22 cellular contexts compared by ENCODE assay signal in genomic region chr11:1271406-1271805, GRCh38. TPM values are rescaled to one million over a fixed set of nuclear protein-coding genes. Genes with fewer than 3 reads are reported as not detected.
DNase-seq lines count a peak whose midpoint lies in the region; ATAC-seq and TF ChIP-seq lines count a peak whose summit lies in the region.
"Had no signal": no experiment of that assay in that cellular context is flagged by ENCODE, and none has a peak within 500 bp of the region (broad histone marks: within the 10 kb centered on the region; RNA-seq: fewer than 3 reads in every experiment).

No MANE protein-coding gene starts in this region.

- H3K4me3 Mint-ChIP-seq in GM23338 (no peak overlapping the region), osteocyte (ENCODE audit: unreplicated experiment) (no peak overlapping the region)
- H3K4me3 Mint-ChIP-seq: CD4-positive, alpha-beta memory T cell; H9 had no signal

- H3K36me3 ChIP-seq in GM23338 (ENCODE audit: insufficient read depth) = no peaks in the 10 kb centered on the region
- peaks cover 0 to 21% (median 0%) of the 10 kb centered on the region in 3 donors for H3K36me3 ChIP-seq in Peyer's patch
- H3K36me3 ChIP-seq: SJCRH30 had no signal

- no peak for TF ChIP-seq RAD21 in Ishikawa (IDR thresholded peaks at IDR 0.05; ENCODE audit: low read depth)

- H3K27ac Mint-ChIP-seq in GM23338 (peak overlapping the region; percentile 52; the same call in 1 of the 2 replicates), osteocyte (ENCODE audit: unreplicated experiment) (peak overlapping the region; percentile 79)
- H3K27ac Mint-ChIP-seq: CD4-positive, alpha-beta memory T cell; H9 had no signal

- H3K4me1 Mint-ChIP-seq in GM23338 (no peaks in the 10 kb centered on the region; the same call in 2 of the 3 replicates), osteocyte (ENCODE audit: unreplicated experiment) (peaks cover 10% of the 10 kb centered on the region)

- H3K4me1 ChIP-seq in GM23338 (ENCODE audit: insufficient read depth) = no peaks in the 10 kb centered on the region
- H3K4me1 ChIP-seq in Peyer's patch = no peaks in the 10 kb centered on the region
- H3K4me1 ChIP-seq: Caco-2, SJCRH30 had no signal

- H2AFZ ChIP-seq in GM23338 = no peak overlapping the region

- H3K27me3 ChIP-seq in GM23338 (ENCODE audit: insufficient read depth) (no peaks in the 10 kb centered on the region), dorsolateral prefrontal cortex (no peaks in the 10 kb centered on the region), Peyer's patch (no peaks in the 10 kb centered on the region)
- H3K27me3 ChIP-seq: BLaER1 treated with 17β-estradiol and CSF1 and Interleukin-3, amounts not matched to agents 10 nM and 100 nM; SJCRH30 had no signal

- H3K9me3 Mint-ChIP-seq in GM23338 (peaks cover 11% of the 10 kb centered on the region; the same call in 2 of the 3 replicates), osteocyte (ENCODE audit: unreplicated experiment) (no peaks in the 10 kb centered on the region)

- ATAC-seq in GM23338 (no peak; the same call in 2 of the 3 replicates), GM21423 (IDR thresholded peaks at IDR 0.05; ENCODE audit: unreplicated experiment) (no peak), SK-N-SH treated with all-trans-retinoic acid at 6 μM for 48 hours (no peak)

- intact Hi-C loops in dorsolateral prefrontal cortex (cut with DNase I) = no loop called here

- H3K27ac ChIP-seq in GM23338 (ENCODE audit: low read depth) (no peak overlapping the region), dorsolateral prefrontal cortex (peak overlapping the region in 56 of 59 donors; percentile 6 to 87 (median 68)), Peyer's patch (no peak overlapping the region)
- H3K27ac ChIP-seq: BLaER1 treated with 17β-estradiol and CSF1 and Interleukin-3, amounts not matched to agents 10 nM and 100 nM; SJCRH30 had no signal

- H3K4me3 ChIP-seq in GM23338 = no peak overlapping the region
- H3K4me3 ChIP-seq in dorsolateral prefrontal cortex = peak overlapping the region in 1 of 59 donors; percentile 6
- no peak overlapping the region for H3K4me3 ChIP-seq in Peyer's patch
- H3K4me3 ChIP-seq: BLaER1 treated with 17β-estradiol and CSF1 and Interleukin-3, amounts not matched to agents 10 nM and 100 nM; SJCRH30 had no signal

- no peak for TF ChIP-seq POLR2A in Peyer's patch (IDR thresholded peaks at IDR 0.05)

- no peaks in the 10 kb centered on the region for H3K79me2 ChIP-seq in GM23338 (replicated peaks; ENCODE audit: insufficient read depth)

- TF ChIP-seq CTCF in GM23338 (conservative IDR thresholded peaks at IDR 0.05; ENCODE audit: low read depth in 2 of 2) = no peak
- no peak for TF ChIP-seq CTCF in dorsolateral prefrontal cortex (IDR thresholded peaks at IDR 0.05 in 54 of 56, conservative IDR thresholded peaks at IDR 0.05 in 2 of 56; ENCODE audit: low read depth in 1 of 56, partially characterized antibody in 56 of 56)
- TF ChIP-seq CTCF in osteocyte (IDR thresholded peaks at IDR 0.05) = no peak
- no peak for TF ChIP-seq CTCF in Peyer's patch (IDR thresholded peaks at IDR 0.05)

- no peaks in the 10 kb centered on the region for H3K9me3 ChIP-seq in Peyer's patch
- H3K9me3 ChIP-seq: Caco-2, SJCRH30 had no signal

- DNase-seq in GM23338 (ENCODE audit: low spot score) = no peak
- no peak for DNase-seq in dorsolateral prefrontal cortex
- DNase-seq in osteocyte (ENCODE audit: extremely low spot score, unreplicated experiment) = no peak
- no peak for DNase-seq in occipital lobe (lab: John Stamatoyannopoulos, UW)
- no peak for DNase-seq in Peyer's patch
- DNase-seq: ACHN; Caco-2; CD4-positive, alpha-beta memory T cell; DMS 273 treated with DMSO at 0.1 percent for 48 hours; DMS79 treated with DMSO at 0.1 percent for 48 hours; H9; KBM-7; NCI-H1092; NCI-H1436 treated with DMSO at 0.1 percent for 48 hours; NCI-H1930; NCI-H446; NCI-H526 treated with DMSO at 0.1 percent for 48 hours; SJCRH30 had no signal

- H3K27me3 Mint-ChIP-seq in GM23338 (ENCODE audit: insufficient read depth, low read depth, poor library complexity) (peaks cover 6% of the 10 kb centered on the region), osteocyte (ENCODE audit: unreplicated experiment) (no peaks in the 10 kb centered on the region)
- H3K27me3 Mint-ChIP-seq: CD4-positive, alpha-beta memory T cell had no signal

- no peak for TF ChIP-seq EP300 in Ishikawa (IDR thresholded peaks at IDR 0.05; ENCODE audit: borderline replicate concordance)

- no peaks in the 10 kb centered on the region for H4K20me1 ChIP-seq in GM23338 (replicated peaks; ENCODE audit: insufficient read depth)

- H3K4me2 ChIP-seq in GM23338 = no peak overlapping the region

- no peaks in the 10 kb centered on the region for H3K9me2 ChIP-seq in GM23338 (ENCODE audit: insufficient read depth)

- H3K36me3 Mint-ChIP-seq in GM23338 (ENCODE audit: low read depth) = peaks cover 8% of the 10 kb centered on the region; the same call in 2 of the 3 replicates
- peaks cover 5% of the 10 kb centered on the region for H3K36me3 Mint-ChIP-seq in osteocyte (ENCODE audit: unreplicated experiment)

- H3F3A ChIP-seq in GM23338 (replicated peaks; ENCODE audit: low read depth) = no peaks in the 10 kb centered on the region

TF ChIP-seq in GM23338, 12 proteins besides CTCF, POLR2A, EP300 and RAD21:
- TF ChIP-seq JUNB (IDR thresholded peaks at IDR 0.05; ENCODE audit: unreplicated experiment) (no peak), STAT1 (IDR thresholded peaks at IDR 0.05; ENCODE audit: unreplicated experiment) (no peak), POLR2AphosphoS5 (IDR thresholded peaks at IDR 0.05; ENCODE audit: low read depth) (no peak), ZNF331 (CRISPR knock-in tag; IDR thresholded peaks at IDR 0.05; ENCODE audit: low read depth) (no peak)

TF ChIP-seq in Ishikawa, 13 proteins besides CTCF, POLR2A, EP300 and RAD21:
- TF ChIP-seq NFIC (IDR thresholded peaks at IDR 0.05) (no peak), MAX (IDR thresholded peaks at IDR 0.05) (peak; percentile 3)

TF ChIP-seq in SK-N-SH treated with all-trans-retinoic acid at 6 μM for 48 hours, 23 proteins besides CTCF, POLR2A, EP300 and RAD21:
- TF ChIP-seq ZC3H10 (CRISPR knock-in tag; IDR thresholded peaks at IDR 0.05) (no peak), ZNF565 (CRISPR knock-in tag; conservative IDR thresholded peaks at IDR 0.05; ENCODE audit: low read depth) (no peak), ISL1 (CRISPR knock-in tag; IDR thresholded peaks at IDR 0.05) (no peak), OSR1 (CRISPR knock-in tag; IDR thresholded peaks at IDR 0.05) (no peak), TSHZ2 (CRISPR knock-in tag; IDR thresholded peaks at IDR 0.05) (no peak), TOX (CRISPR knock-in tag; IDR thresholded peaks at IDR 0.05; ENCODE audit: borderline replicate concordance) (no peak), ZNF8 (CRISPR knock-in tag; IDR thresholded peaks at IDR 0.05) (no peak)
TF ChIP-seq in SK-N-SH treated with all-trans-retinoic acid at 6 μM for 48 hours: peak in this region for 0.

RNA-seq across cellular contexts. Expression of gene TOLLIP, which starts 38.0 kb away (rescaled TPM):
- total RNA-seq in GM23338 (2014; rRNA removed; shearing (Covaris generic)) = 11.7 and 18.0 TPM in 2 replicates
- polyA plus RNA-seq in GM23338 (2016; fragmentation: Nextera tagmentation; extraction: Ambion mirVana) = 9.7 and 13.5 TPM in 2 replicates
- total RNA-seq in dorsolateral prefrontal cortex = 100 to 1,000 TPM; 129 to 348 (median 261) TPM
- total RNA-seq in osteocyte = 63.2 and 71.6 TPM in 2 replicates
- 17.8 TPM for total RNA-seq in occipital lobe
- total RNA-seq in Peyer's patch = 10 to 100 TPM; 43.7 to 77.3 (median 70.6) TPM

RNA-seq across cellular contexts. Expression of gene MUC5B, which starts 48.5 kb away (rescaled TPM):
- total RNA-seq in GM23338 (2014; rRNA removed; shearing (Covaris generic)) = 0.90 TPM in 1 of 2 replicates, not detected in the other
- polyA plus RNA-seq in GM23338 (2016; fragmentation: Nextera tagmentation; extraction: Ambion mirVana) = 0.05 and 0.18 TPM in 2 replicates
- total RNA-seq in dorsolateral prefrontal cortex (1 to 10 TPM in 8 of 120 experiments, under 1 TPM in 54, not detected in 58; 0.03 to 2.2 (median 0.22) TPM), osteocyte (not detected in 2 replicates), occipital lobe (not detected), Peyer's patch (10 to 100 TPM in 2 of 4 donors, 1 to 10 TPM in 1, under 1 TPM in 1; 0.18 to 25.6 (median 10.5) TPM)
- total RNA-seq: Caco-2; CD4-positive, alpha-beta memory T cell; H9; SJCRH30 had no signal
- polyA plus RNA-seq: CD4-positive, alpha-beta memory T cell had no signal

Comparison
In these comparisons a context has a peak if more than half of its experiments do, and no peak if none do; other contexts are left out.
1. H3K27ac ChIP-seq: peak in dorsolateral prefrontal cortex (56 of 59); none in GM23338 (single experiment) and Peyer's patch (0 of 4).